29 cellular contexts compared by ENCODE assay signal in the genomic region with DNA sequence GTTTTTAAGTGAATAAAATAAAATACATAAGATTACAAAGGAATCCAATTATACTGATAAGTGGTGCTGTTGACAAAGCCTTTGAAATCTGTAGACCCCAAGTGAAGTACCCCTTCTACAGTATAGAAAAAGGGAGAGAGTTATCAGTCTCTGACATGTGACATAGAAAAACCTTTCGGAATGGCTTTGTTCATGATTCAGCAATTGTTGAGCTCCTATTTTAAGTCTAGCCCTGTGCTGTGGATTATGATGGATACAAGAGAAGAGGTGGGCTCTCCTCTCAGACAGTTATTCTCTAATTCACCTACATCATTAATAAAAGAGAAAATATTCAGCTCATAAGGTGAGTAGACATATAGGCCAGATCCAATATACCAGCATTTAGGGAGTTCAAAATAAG.
"Had no signal": no experiment of that assay in that cellular context is flagged by ENCODE, and none has a peak within 500 bp of the region (broad histone marks: within the 10 kb centered on the region; RNA-seq: fewer than 3 reads in every experiment).

No MANE protein-coding gene starts in this region.

- H3K36me3 ChIP-seq: stomach, suprapubic skin, thoracic aorta, thyroid gland, tibial artery, tibial nerve, transverse colon, upper lobe of left lung, upper lobe of right lung, uterus, vagina had no signal

- H3K4me3 ChIP-seq: stomach, suprapubic skin, testis, thoracic aorta, thyroid gland, tibial artery, tibial nerve, transverse colon, upper lobe of left lung, upper lobe of right lung, uterus, vagina had no signal

- H3K4me1 ChIP-seq: suprapubic skin, testis, thyroid gland, tibial artery, upper lobe of left lung, upper lobe of right lung, uterus, vagina had no signal

- H3K36me3 Mint-ChIP-seq: stimulated activated effector memory CD8-positive, alpha-beta T cell treated with anti-CD3 and anti-CD28 coated beads, Interleukin-12 subunit alpha, Interleukin-12 subunit beta, amount 100 ng/mL, for 72 hours; stimulated activated memory B cell treated with anti-CD40 and anti-IgM and Interleukin-4, amounts not matched to agents 10 μg/mL and 1 μg/mL and 100 μg/mL, for 72 hours; stimulated activated naive B cell treated with anti-CD40 and anti-IgM and Interleukin-4, amounts not matched to agents 10 μg/mL and 1 μg/mL and 100 μg/mL, for 72 hours; type B pancreatic cell had no signal

- H3K9me3 Mint-ChIP-seq: stimulated activated effector memory CD8-positive, alpha-beta T cell treated with anti-CD3 and anti-CD28 coated beads, Interleukin-12 subunit alpha, Interleukin-12 subunit beta, amount 100 ng/mL, for 72 hours; stimulated activated memory B cell treated with anti-CD40 and anti-IgM and Interleukin-4, amounts not matched to agents 10 μg/mL and 1 μg/mL and 100 μg/mL, for 72 hours; stimulated activated naive B cell treated with anti-CD40 and anti-IgM and Interleukin-4, amounts not matched to agents 10 μg/mL and 1 μg/mL and 100 μg/mL, for 72 hours; stimulated activated naive CD8-positive, alpha-beta T cell treated with anti-CD3 and anti-CD28 coated beads, Interleukin-15, amount 100 ng/mL, for 72 hours; stimulated activated naive CD8-positive, alpha-beta T cell treated with anti-CD3 and anti-CD28 coated beads, Interleukin-15, Interleukin-2, amounts not matched to agents 100 ng/mL and 50 ng/mL, for 24 hours; type B pancreatic cell had no signal

- DNase-seq: stimulated activated CD4-positive, alpha-beta T cell treated with anti-CD3 and anti-CD28 coated beads, Interleukin-2, amount 100 ng/mL, for 48 hours; stimulated activated CD4-positive, alpha-beta T cell treated with anti-CD3 and anti-CD28 coated beads, Interleukin-4, amount 100 ng/mL, for 1 hour; stimulated activated CD4-positive, alpha-beta T cell treated with anti-CD3 and anti-CD28 coated beads, Interleukin-4, amount 100 ng/mL, for 24 hours; stimulated activated CD4-positive, alpha-beta T cell treated with anti-CD3 and anti-CD28 coated beads, Interleukin-4, amount 100 ng/mL, for 4 hours; stimulated activated CD8-positive, alpha-beta memory T cell treated with anti-CD3 and anti-CD28 coated beads, Interleukin-4, amount 100 ng/mL, for 48 hours; stimulated activated naive B cell treated with anti-CD40 and anti-IgM and Interleukin-4, amounts not matched to agents 10 μg/mL and 1 μg/mL and 100 μg/mL, for 72 hours; stimulated activated naive CD4-positive, alpha-beta T cell; stimulated activated naive CD4-positive, alpha-beta T cell treated with Interleukin-2 at 50 U/mL for 16 hours; stimulated activated naive CD8-positive, alpha-beta T cell treated with anti-CD3 and anti-CD28 coated beads, Interleukin-15, amount 100 ng/mL, for 72 hours; stimulated activated naive CD8-positive, alpha-beta T cell treated with anti-CD3 and anti-CD28 coated beads, Interleukin-15, Interleukin-2, amounts not matched to agents 100 U/mL and 50 U/mL, for 24 hours; stomach; substantia nigra; testis; thyroid gland; tibial artery; transverse colon; trophoblast cell; upper lobe of left lung; upper lobe of right lung; uterus had no signal

- H3K9me3 ChIP-seq: stomach, suprapubic skin, testis, thoracic aorta, thyroid gland, tibial artery, tibial nerve, transverse colon, upper lobe of left lung, upper lobe of right lung, uterus, vagina had no signal

- FAIRE-seq: urothelium cell line had no signal

- H3K27ac Mint-ChIP-seq: stimulated activated effector memory CD8-positive, alpha-beta T cell treated with anti-CD3 and anti-CD28 coated beads, Interleukin-12 subunit alpha, Interleukin-12 subunit beta, amount 100 ng/mL, for 72 hours; stimulated activated memory B cell treated with anti-CD40 and anti-IgM and Interleukin-4, amounts not matched to agents 10 μg/mL and 1 μg/mL and 100 μg/mL, for 72 hours; stimulated activated naive B cell treated with anti-CD40 and anti-IgM and Interleukin-4, amounts not matched to agents 10 μg/mL and 1 μg/mL and 100 μg/mL, for 72 hours; stimulated activated naive CD8-positive, alpha-beta T cell treated with anti-CD3 and anti-CD28 coated beads, Interleukin-15, Interleukin-2, amounts not matched to agents 100 ng/mL and 50 ng/mL, for 24 hours; type B pancreatic cell had no signal

- H3K27me3 Mint-ChIP-seq: stimulated activated memory B cell treated with anti-CD40 and anti-IgM and Interleukin-4, amounts not matched to agents 10 μg/mL and 1 μg/mL and 100 μg/mL, for 72 hours; stimulated activated naive CD8-positive, alpha-beta T cell treated with anti-CD3 and anti-CD28 coated beads, Interleukin-15, amount 100 ng/mL, for 72 hours; stimulated activated naive CD8-positive, alpha-beta T cell treated with anti-CD3 and anti-CD28 coated beads, Interleukin-15, Interleukin-2, amounts not matched to agents 100 ng/mL and 50 ng/mL, for 24 hours had no signal

- H3K27ac ChIP-seq: stomach, suprapubic skin, testis, thoracic aorta, thyroid gland, tibial artery, tibial nerve, transverse colon, upper lobe of left lung, upper lobe of right lung, uterus, vagina had no signal

- ATAC-seq: stimulated activated effector memory CD8-positive, alpha-beta T cell treated with anti-CD3 and anti-CD28 coated beads, Interleukin-12 subunit alpha, Interleukin-12 subunit beta, amount 100 ng/mL, for 72 hours; stimulated activated memory B cell treated with anti-CD40 and anti-IgM and Interleukin-4, amounts not matched to agents 10 μg/mL and 1 μg/mL and 100 μg/mL, for 72 hours; stimulated activated naive B cell treated with anti-CD40 and anti-IgM and Interleukin-4, amounts not matched to agents 10 μg/mL and 1 μg/mL and 100 μg/mL, for 72 hours; stimulated activated naive CD8-positive, alpha-beta T cell treated with anti-CD3 and anti-CD28 coated beads, Interleukin-15, amount 100 ng/mL, for 72 hours; stimulated activated naive CD8-positive, alpha-beta T cell treated with anti-CD3 and anti-CD28 coated beads, Interleukin-15, Interleukin-2, amounts not matched to agents 100 U/mL and 50 U/mL, for 24 hours; upper lobe of right lung had no signal

- H3K27me3 ChIP-seq: stomach, suprapubic skin, testis, thyroid gland, tibial artery, tibial nerve, transverse colon, upper lobe of left lung, upper lobe of right lung, uterus, vagina had no signal

- H3K4me3 Mint-ChIP-seq: stimulated activated effector memory CD8-positive, alpha-beta T cell treated with anti-CD3 and anti-CD28 coated beads, Interleukin-12 subunit alpha, Interleukin-12 subunit beta, amount 100 ng/mL, for 72 hours; stimulated activated memory B cell treated with anti-CD40 and anti-IgM and Interleukin-4, amounts not matched to agents 10 μg/mL and 1 μg/mL and 100 μg/mL, for 72 hours; stimulated activated naive B cell treated with anti-CD40 and anti-IgM and Interleukin-4, amounts not matched to agents 10 μg/mL and 1 μg/mL and 100 μg/mL, for 72 hours; stimulated activated naive CD8-positive, alpha-beta T cell treated with anti-CD3 and anti-CD28 coated beads, Interleukin-15, amount 100 ng/mL, for 72 hours; stimulated activated naive CD8-positive, alpha-beta T cell treated with anti-CD3 and anti-CD28 coated beads, Interleukin-15, Interleukin-2, amounts not matched to agents 100 ng/mL and 50 ng/mL, for 24 hours; type B pancreatic cell had no signal
